Comparison of ENCODE assay signal across 2 cellular contexts in the genomic region with DNA sequence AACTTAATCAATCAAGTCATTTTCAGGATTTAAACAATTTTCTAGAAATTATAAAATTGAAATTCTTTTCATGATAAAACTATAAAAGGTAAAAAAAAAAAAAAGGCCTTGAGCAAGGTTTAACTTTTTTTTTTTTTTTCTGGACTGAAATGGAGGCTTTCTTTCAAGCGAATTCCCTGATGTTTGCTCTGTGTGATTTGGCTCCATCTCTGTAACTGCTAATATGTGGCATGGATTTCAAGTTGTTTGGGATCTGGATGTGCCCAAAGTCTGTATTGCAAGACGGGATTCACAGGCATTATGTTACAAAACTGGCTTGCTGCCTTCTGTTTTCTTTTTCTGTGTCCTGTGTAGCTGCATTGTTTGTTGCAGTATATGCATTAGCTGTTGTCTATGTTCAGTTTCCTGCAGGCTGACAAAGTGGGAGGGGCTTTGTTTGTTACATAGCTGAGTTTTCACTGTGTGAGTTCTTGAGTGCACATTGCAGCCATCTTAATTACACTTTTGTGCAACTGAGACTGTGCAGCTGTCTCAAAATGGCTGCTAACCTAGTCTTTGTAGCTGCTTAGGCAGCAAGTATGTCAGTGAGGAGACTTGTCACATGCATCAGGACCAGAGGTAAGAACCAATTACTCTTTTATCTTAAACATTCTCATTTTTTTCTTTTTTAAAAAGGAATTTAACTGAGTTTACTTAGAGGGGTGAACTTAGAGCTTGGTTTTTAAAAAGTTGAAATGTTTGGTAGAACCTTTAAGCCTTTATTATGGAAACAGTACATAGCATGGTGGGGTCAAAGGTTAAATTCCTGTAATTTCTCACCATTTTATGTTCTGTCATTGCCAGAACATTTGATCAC.
TF ChIP-seq lines count a peak whose summit lies in the region.

No MANE protein-coding gene starts in this region.

TF ChIP-seq in HEK293, 187 proteins besides CTCF, POLR2A, EP300 and RAD21 (continued from another document):
- TF ChIP-seq, protein P1, sequence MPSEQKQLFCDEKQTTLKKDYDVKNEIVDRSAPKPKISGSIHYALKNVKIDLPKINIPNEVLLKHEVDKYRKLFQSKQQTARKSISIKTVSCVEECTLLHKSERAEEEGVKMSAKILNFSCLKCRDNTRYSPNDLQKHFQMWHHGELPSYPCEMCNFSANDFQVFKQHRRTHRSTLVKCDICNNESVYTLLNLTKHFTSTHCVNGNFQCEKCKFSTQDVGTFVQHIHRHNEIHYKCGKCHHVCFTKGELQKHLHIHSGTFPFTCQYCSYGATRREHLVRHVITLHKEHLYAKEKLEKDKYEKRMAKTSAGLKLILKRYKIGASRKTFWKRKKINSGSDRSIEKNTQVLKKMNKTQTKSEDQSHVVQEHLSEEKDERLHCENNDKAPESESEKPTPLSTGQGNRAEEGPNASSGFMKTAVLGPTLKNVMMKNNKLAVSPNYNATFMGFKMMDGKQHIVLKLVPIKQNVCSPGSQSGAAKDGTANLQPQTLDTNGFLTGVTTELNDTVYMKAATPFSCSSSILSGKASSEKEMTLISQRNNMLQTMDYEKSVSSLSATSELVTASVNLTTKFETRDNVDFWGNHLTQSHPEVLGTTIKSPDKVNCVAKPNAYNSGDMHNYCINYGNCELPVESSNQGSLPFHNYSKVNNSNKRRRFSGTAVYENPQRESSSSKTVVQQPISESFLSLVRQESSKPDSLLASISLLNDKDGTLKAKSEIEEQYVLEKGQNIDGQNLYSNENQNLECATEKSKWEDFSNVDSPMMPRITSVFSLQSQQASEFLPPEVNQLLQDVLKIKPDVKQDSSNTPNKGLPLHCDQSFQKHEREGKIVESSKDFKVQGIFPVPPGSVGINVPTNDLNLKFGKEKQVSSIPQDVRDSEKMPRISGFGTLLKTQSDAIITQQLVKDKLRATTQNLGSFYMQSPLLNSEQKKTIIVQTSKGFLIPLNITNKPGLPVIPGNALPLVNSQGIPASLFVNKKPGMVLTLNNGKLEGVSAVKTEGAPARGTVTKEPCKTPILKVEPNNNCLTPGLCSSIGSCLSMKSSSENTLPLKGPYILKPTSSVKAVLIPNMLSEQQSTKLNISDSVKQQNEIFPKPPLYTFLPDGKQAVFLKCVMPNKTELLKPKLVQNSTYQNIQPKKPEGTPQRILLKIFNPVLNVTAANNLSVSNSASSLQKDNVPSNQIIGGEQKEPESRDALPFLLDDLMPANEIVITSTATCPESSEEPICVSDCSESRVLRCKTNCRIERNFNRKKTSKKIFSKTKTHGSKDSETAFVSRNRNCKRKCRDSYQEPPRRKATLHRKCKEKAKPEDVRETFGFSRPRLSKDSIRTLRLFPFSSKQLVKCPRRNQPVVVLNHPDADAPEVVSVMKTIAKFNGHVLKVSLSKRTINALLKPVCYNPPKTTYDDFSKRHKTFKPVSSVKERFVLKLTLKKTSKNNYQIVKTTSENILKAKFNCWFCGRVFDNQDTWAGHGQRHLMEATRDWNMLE (tag by site-specific recombination; conservative IDR thresholded peaks at IDR 0.05; ENCODE audit: low read depth): no peak
- TF ChIP-seq ZNF16 (tag by site-specific recombination; IDR thresholded peaks at IDR 0.05; ENCODE audit: low read depth) (no peak), IKZF3 (tag by site-specific recombination; IDR thresholded peaks at IDR 0.05) (no peak), ZNF558 (tag by site-specific recombination; IDR thresholded peaks at IDR 0.05) (peak; percentile 59; the same call in 1 of the 2 replicates), SCRT1 (tag by site-specific recombination; IDR thresholded peaks at IDR 0.05; ENCODE audit: borderline replicate concordance) (no peak), GLI4 (tag by site-specific recombination; IDR thresholded peaks at IDR 0.05) (no peak), ZSCAN30 (tag by site-specific recombination; IDR thresholded peaks at IDR 0.05) (0 out of 2 replicates have a peak, but pooled peaks have one; percentile 52), ZNF175 (tag by site-specific recombination; IDR thresholded peaks at IDR 0.05) (no peak), ZNF223 (tag by site-specific recombination; IDR thresholded peaks at IDR 0.05) (no peak), ZNF37A (tag by site-specific recombination; IDR thresholded peaks at IDR 0.05) (no peak), ZNF202 (tag by site-specific recombination; IDR thresholded peaks at IDR 0.05; ENCODE audit: borderline replicate concordance) (no peak)
- TF ChIP-seq, protein P2, sequence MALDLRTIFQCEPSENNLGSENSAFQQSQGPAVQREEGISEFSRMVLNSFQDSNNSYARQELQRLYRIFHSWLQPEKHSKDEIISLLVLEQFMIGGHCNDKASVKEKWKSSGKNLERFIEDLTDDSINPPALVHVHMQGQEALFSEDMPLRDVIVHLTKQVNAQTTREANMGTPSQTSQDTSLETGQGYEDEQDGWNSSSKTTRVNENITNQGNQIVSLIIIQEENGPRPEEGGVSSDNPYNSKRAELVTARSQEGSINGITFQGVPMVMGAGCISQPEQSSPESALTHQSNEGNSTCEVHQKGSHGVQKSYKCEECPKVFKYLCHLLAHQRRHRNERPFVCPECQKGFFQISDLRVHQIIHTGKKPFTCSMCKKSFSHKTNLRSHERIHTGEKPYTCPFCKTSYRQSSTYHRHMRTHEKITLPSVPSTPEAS (tag by site-specific recombination; IDR thresholded peaks at IDR 0.05): no peak
- TF ChIP-seq, protein P3, sequence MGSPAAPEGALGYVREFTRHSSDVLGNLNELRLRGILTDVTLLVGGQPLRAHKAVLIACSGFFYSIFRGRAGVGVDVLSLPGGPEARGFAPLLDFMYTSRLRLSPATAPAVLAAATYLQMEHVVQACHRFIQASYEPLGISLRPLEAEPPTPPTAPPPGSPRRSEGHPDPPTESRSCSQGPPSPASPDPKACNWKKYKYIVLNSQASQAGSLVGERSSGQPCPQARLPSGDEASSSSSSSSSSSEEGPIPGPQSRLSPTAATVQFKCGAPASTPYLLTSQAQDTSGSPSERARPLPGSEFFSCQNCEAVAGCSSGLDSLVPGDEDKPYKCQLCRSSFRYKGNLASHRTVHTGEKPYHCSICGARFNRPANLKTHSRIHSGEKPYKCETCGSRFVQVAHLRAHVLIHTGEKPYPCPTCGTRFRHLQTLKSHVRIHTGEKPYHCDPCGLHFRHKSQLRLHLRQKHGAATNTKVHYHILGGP (tag by site-specific recombination; IDR thresholded peaks at IDR 0.05): no peak
- TF ChIP-seq, protein P4, sequence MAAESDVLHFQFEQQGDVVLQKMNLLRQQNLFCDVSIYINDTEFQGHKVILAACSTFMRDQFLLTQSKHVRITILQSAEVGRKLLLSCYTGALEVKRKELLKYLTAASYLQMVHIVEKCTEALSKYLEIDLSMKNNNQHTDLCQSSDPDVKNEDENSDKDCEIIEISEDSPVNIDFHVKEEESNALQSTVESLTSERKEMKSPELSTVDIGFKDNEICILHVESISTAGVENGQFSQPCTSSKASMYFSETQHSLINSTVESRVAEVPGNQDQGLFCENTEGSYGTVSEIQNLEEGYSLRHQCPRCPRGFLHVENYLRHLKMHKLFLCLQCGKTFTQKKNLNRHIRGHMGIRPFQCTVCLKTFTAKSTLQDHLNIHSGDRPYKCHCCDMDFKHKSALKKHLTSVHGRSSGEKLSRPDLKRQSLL (tag by site-specific recombination; IDR thresholded peaks at IDR 0.05): peak; percentile 95

TF ChIP-seq in K562, 482 proteins besides CTCF, POLR2A, EP300 and RAD21 (continued from another document and continues in another):
- TF ChIP-seq ZBTB40 (IDR thresholded peaks at IDR 0.05): no peak
- no peak for TF ChIP-seq ZBTB40 (CRISPR knock-in tag; IDR thresholded peaks at IDR 0.05)
- TF ChIP-seq, protein P5, sequence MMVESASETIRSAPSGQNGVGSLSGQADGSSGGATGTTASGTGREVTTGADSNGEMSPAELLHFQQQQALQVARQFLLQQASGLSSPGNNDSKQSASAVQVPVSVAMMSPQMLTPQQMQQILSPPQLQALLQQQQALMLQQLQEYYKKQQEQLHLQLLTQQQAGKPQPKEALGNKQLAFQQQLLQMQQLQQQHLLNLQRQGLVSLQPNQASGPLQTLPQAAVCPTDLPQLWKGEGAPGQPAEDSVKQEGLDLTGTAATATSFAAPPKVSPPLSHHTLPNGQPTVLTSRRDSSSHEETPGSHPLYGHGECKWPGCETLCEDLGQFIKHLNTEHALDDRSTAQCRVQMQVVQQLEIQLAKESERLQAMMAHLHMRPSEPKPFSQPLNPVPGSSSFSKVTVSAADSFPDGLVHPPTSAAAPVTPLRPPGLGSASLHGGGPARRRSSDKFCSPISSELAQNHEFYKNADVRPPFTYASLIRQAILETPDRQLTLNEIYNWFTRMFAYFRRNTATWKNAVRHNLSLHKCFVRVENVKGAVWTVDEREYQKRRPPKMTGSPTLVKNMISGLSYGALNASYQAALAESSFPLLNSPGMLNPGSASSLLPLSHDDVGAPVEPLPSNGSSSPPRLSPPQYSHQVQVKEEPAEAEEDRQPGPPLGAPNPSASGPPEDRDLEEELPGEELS (CRISPR knock-in tag; IDR thresholded peaks at IDR 0.05; ENCODE audit: borderline replicate concordance): no peak
- TF ChIP-seq CBX8 (IDR thresholded peaks at IDR 0.05; ENCODE audit: borderline replicate concordance, extremely low read depth, low read depth, low read length, poor library complexity, severe bottlenecking): no peak
- TF ChIP-seq PTRF (tag; IDR thresholded peaks at IDR 0.05): no peak
- TF ChIP-seq ZNF75A (CRISPR knock-in tag; IDR thresholded peaks at IDR 0.05): no peak
- no peak for TF ChIP-seq CBX2 (IDR thresholded peaks at IDR 0.05; ENCODE audit: insufficient read depth, low read length, poor library complexity, severe bottlenecking)
- TF ChIP-seq L3MBTL2 (IDR thresholded peaks at IDR 0.05): peak; percentile 31; the same call in 1 of the 2 replicates
- TF ChIP-seq CBX3 (IDR thresholded peaks at IDR 0.05; ENCODE audit: borderline replicate concordance in 1 of 2, low read length in 2 of 2): no peak
- no peak for TF ChIP-seq ZNF146 (CRISPR knock-in tag; IDR thresholded peaks at IDR 0.05; ENCODE audit: unreplicated experiment)
- TF ChIP-seq ZNF3 (CRISPR knock-in tag; IDR thresholded peaks at IDR 0.05): no peak
- peak; percentile 97 for TF ChIP-seq NFRKB (IDR thresholded peaks at IDR 0.05; ENCODE audit: low read depth)
- no peak for TF ChIP-seq ZNF778 (CRISPR knock-in tag; IDR thresholded peaks at IDR 0.05)
- TF ChIP-seq GTF3C2 (IDR thresholded peaks at IDR 0.05; ENCODE audit: borderline replicate concordance, extremely low read depth, insufficient read length): no peak
- TF ChIP-seq ZNF24 (IDR thresholded peaks at IDR 0.05): no peak
